Comparison of ENCODE assay signal across 23 cellular contexts in the genomic region with DNA sequence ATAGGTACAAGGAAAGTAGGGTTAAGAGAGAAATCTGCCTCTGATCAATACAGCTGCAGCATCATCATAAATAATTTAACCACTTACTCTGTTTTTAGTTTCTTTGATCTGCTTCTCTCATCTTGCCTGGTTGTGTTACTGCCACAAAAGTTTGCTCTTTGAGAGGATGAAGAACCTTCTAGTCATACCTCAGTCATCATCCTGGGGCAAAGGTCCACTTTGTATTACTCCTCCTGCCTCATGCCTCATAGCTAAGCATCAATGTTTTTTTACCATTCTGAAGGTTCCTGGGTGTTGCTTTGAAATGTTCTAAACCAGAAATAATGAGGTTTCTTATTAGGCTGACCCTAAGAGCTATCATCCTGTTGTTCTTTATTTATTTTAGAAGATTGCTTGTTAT. TPM values are rescaled to one million over a fixed set of nuclear protein-coding genes. Genes with fewer than 3 reads are reported as not detected.
DNase-seq lines count a peak whose midpoint lies in the region; ATAC-seq and TF ChIP-seq lines count a peak whose summit lies in the region.
"Had no signal": no experiment of that assay in that cellular context is flagged by ENCODE, and none has a peak within 500 bp of the region (broad histone marks: within the 10 kb centered on the region; RNA-seq: fewer than 3 reads in every experiment).

No MANE protein-coding gene starts in this region.

- no peak overlapping the region for H3K4me3 Mint-ChIP-seq in stimulated activated effector memory CD8-positive, alpha-beta T cell treated with anti-CD3 and anti-CD28 coated beads, Interleukin-12 subunit alpha, Interleukin-12 subunit beta, amount 100 ng/mL, for 72 hours
- H3K4me3 Mint-ChIP-seq in activated naive CD8-positive, alpha-beta T cell treated with anti-CD3 and anti-CD28 coated beads for 36 hours = no peak overlapping the region
- H3K4me3 Mint-ChIP-seq: CD4-positive, alpha-beta T cell; GM23338 had no signal

- H3K9me3 ChIP-seq in HCT116 (ENCODE audit: control insufficient read depth in 1 of 2, insufficient read depth in 1 of 2, low read depth in 1 of 2, low read length in 2 of 2) = no peaks in the 10 kb centered on the region
- H3K9me3 ChIP-seq: HAP-1, Peyer's patch, SK-N-SH had no signal

- H3K27me3 Mint-ChIP-seq in activated naive CD8-positive, alpha-beta T cell treated with anti-CD3 and anti-CD28 coated beads for 36 hours = peaks cover 50% of the 10 kb centered on the region

- peaks cover 9% of the 10 kb centered on the region for H3K4me1 Mint-ChIP-seq in stimulated activated effector memory CD8-positive, alpha-beta T cell treated with anti-CD3 and anti-CD28 coated beads, Interleukin-12 subunit alpha, Interleukin-12 subunit beta, amount 100 ng/mL, for 72 hours
- H3K4me1 Mint-ChIP-seq in activated naive CD8-positive, alpha-beta T cell treated with anti-CD3 and anti-CD28 coated beads for 36 hours = peaks cover 3% of the 10 kb centered on the region

- peaks cover 0 to 5% of the 10 kb centered on the region in 2 experiments; a peak in 2 of 4 replicates for H3K4me1 ChIP-seq in HCT116 (ENCODE audit: control insufficient read depth in 1 of 2, insufficient read depth in 2 of 2, low read length in 2 of 2)
- H3K4me1 ChIP-seq: BLaER1 treated with 17β-estradiol and CSF1 and Interleukin-3, amounts not matched to agents 10 nM and 100 nM; HAP-1 had no signal

- no peaks in the 10 kb centered on the region for H3K9me2 ChIP-seq in HCT116 (ENCODE audit: insufficient read depth)
- H3K9me2 ChIP-seq: SK-N-SH had no signal

- TF ChIP-seq RAD21 in HCT116 (IDR thresholded peaks at IDR 0.05; ENCODE audit: low read depth) = no peak

- H3K4me3 ChIP-seq in HCT116 (replicated peaks in 1 of 2; ENCODE audit: low read depth in 1 of 2, low read length in 2 of 2) = no peak overlapping the region
- no peak overlapping the region for H3K4me3 ChIP-seq in epithelial cell of esophagus (ENCODE audit: low read length)
- H3K4me3 ChIP-seq: BLaER1 treated with 17β-estradiol and CSF1 and Interleukin-3, amounts not matched to agents 10 nM and 100 nM; GM23338; HAP-1; Peyer's patch had no signal

- H2AFZ ChIP-seq in HCT116 (ENCODE audit: low read depth, low read length, poor library complexity, severe bottlenecking) = no peak overlapping the region
- H2AFZ ChIP-seq: GM23338 had no signal

- no peak for TF ChIP-seq POLR2A in HCT116 (IDR thresholded peaks at IDR 0.05; ENCODE audit: borderline replicate concordance, extremely low read depth, insufficient read depth, insufficient read length)

- DNase-seq in HCT116 (ENCODE audit: low read depth, low spot score) (no peak), RKO (ENCODE audit: low spot score) (peak; percentile 66), epithelial cell of esophagus (ENCODE audit: low read depth) (peak; percentile 11), mesenteric fat pad (ENCODE audit: low spot score) (no peak)
- DNase-seq in stimulated activated effector memory CD8-positive, alpha-beta T cell treated with anti-CD3 and anti-CD28 coated beads, Interleukin-12 subunit alpha, Interleukin-12 subunit beta, amount 100 ng/mL, for 72 hours (ENCODE audit: low spot score in 2 of 2) = no peak
- DNase-seq in activated naive CD8-positive, alpha-beta T cell treated with anti-CD3 and anti-CD28 coated beads for 36 hours = no peak
- DNase-seq: AML-193; CD4-positive, alpha-beta T cell; DMS53; KG1; MM.1S; NCI-H1048; NCI-H1417; NCI-H1694; NCI-H2029 treated with DMSO at 0.1 percent for 48 hours; NCI-H526 treated with DMSO at 0.1 percent for 48 hours; SK-N-SH; SW 1271 had no signal

- peaks cover 5% of the 10 kb centered on the region for H3K36me3 Mint-ChIP-seq in stimulated activated effector memory CD8-positive, alpha-beta T cell treated with anti-CD3 and anti-CD28 coated beads, Interleukin-12 subunit alpha, Interleukin-12 subunit beta, amount 100 ng/mL, for 72 hours
- no peaks in the 10 kb centered on the region for H3K36me3 Mint-ChIP-seq in activated naive CD8-positive, alpha-beta T cell treated with anti-CD3 and anti-CD28 coated beads for 36 hours

- no peak overlapping the region for H3K9ac ChIP-seq in HCT116 (ENCODE audit: low read length)
- H3K9ac ChIP-seq: BLaER1 treated with 17β-estradiol and CSF1 and Interleukin-3, amounts not matched to agents 10 nM and 100 nM; SK-N-SH had no signal

- POLR2A ChIA-PET in HCT116 (lab: Charles Lee) = no interaction called here

- no peak overlapping the region for H3K4me2 ChIP-seq in HCT116 (ENCODE audit: low read length)
- H3K4me2 ChIP-seq: BLaER1 treated with 17β-estradiol and CSF1 and Interleukin-3, amounts not matched to agents 10 nM and 100 nM; GM23338; SK-N-SH had no signal

- no peaks in the 10 kb centered on the region for H3K79me2 ChIP-seq in HCT116 (ENCODE audit: insufficient read depth, low read length)

- no peaks in the 10 kb centered on the region for H3K9me3 Mint-ChIP-seq in stimulated activated effector memory CD8-positive, alpha-beta T cell treated with anti-CD3 and anti-CD28 coated beads, Interleukin-12 subunit alpha, Interleukin-12 subunit beta, amount 100 ng/mL, for 72 hours
- peaks cover 2% of the 10 kb centered on the region for H3K9me3 Mint-ChIP-seq in activated naive CD8-positive, alpha-beta T cell treated with anti-CD3 and anti-CD28 coated beads for 36 hours
- H3K9me3 Mint-ChIP-seq: CD4-positive, alpha-beta T cell; GM23338 had no signal

- CTCF ChIA-PET in HCT116 (lab: Charles Lee) = no interaction called here

- no TSS peak for BruUV-seq in HCT116 (replicated peaks; lab: Mats Ljungman, UMichigan)

- no peaks in the 10 kb centered on the region for H4K20me1 ChIP-seq in HCT116 (ENCODE audit: insufficient read depth)
- H4K20me1 ChIP-seq: BLaER1 treated with 17β-estradiol and CSF1 and Interleukin-3, amounts not matched to agents 10 nM and 100 nM had no signal

- RAD21 ChIA-PET in HCT116 (lab: Charles Lee; ENCODE audit: low non-redundant PET in 1 of 2, low total read pairs in 2 of 2, uncharacterized antibody in 2 of 2, unreplicated experiment in 2 of 2) = no interaction called here

- intact Hi-C loops in HCT116 (cut with micrococcal nuclease) = no loop called here

- H3K27ac Mint-ChIP-seq in stimulated activated effector memory CD8-positive, alpha-beta T cell treated with anti-CD3 and anti-CD28 coated beads, Interleukin-12 subunit alpha, Interleukin-12 subunit beta, amount 100 ng/mL, for 72 hours = no peak overlapping the region
- H3K27ac Mint-ChIP-seq in activated naive CD8-positive, alpha-beta T cell treated with anti-CD3 and anti-CD28 coated beads for 36 hours = no peak overlapping the region
- H3K27ac Mint-ChIP-seq: CD4-positive, alpha-beta T cell; GM23338 had no signal

- no peaks in the 10 kb centered on the region for H3K27me3 ChIP-seq in HCT116 (ENCODE audit: insufficient read depth, low read length)

- no peak for TF ChIP-seq CTCF in HCT116 (IDR thresholded peaks at IDR 0.05 in 2 of 3, conservative IDR thresholded peaks at IDR 0.05 in 1 of 3; ENCODE audit: borderline replicate concordance in 1 of 3, insufficient read depth in 1 of 3, low read depth in 2 of 3, low read length in 2 of 3)
- no peak for TF ChIP-seq CTCF in epithelial cell of esophagus (IDR thresholded peaks at IDR 0.05; ENCODE audit: insufficient read depth, low read depth, low read length, missing control alignments)

- no peaks in the 10 kb centered on the region for H3K36me3 ChIP-seq in HCT116 (ENCODE audit: control insufficient read depth in 1 of 2, insufficient read depth in 2 of 2, low read length in 2 of 2)
- H3K36me3 ChIP-seq: BLaER1 treated with 17β-estradiol and CSF1 and Interleukin-3, amounts not matched to agents 10 nM and 100 nM; HAP-1; Peyer's patch had no signal

- no peak overlapping the region for H3K27ac ChIP-seq in HCT116 (ENCODE audit: low read depth, low read length)
- H3K27ac ChIP-seq: BLaER1 treated with 17β-estradiol and CSF1 and Interleukin-3, amounts not matched to agents 10 nM and 100 nM; Peyer's patch had no signal

- ATAC-seq in HCT116 (peak; percentile 36; the same call in 1 of the 2 replicates), HG03439 (IDR thresholded peaks at IDR 0.05; ENCODE audit: unreplicated experiment) (no peak)
- peak; percentile 63 for ATAC-seq in stimulated activated effector memory CD8-positive, alpha-beta T cell treated with anti-CD3 and anti-CD28 coated beads, Interleukin-12 subunit alpha, Interleukin-12 subunit beta, amount 100 ng/mL, for 72 hours
- ATAC-seq: GM23338 had no signal

TF ChIP-seq in HCT116, 20 proteins besides CTCF, POLR2A, EP300 and RAD21 (continues in another document):
- no peak for TF ChIP-seq ZNF274 (IDR thresholded peaks at IDR 0.05; ENCODE audit: low read depth, low read length)
- TF ChIP-seq, protein P1, sequence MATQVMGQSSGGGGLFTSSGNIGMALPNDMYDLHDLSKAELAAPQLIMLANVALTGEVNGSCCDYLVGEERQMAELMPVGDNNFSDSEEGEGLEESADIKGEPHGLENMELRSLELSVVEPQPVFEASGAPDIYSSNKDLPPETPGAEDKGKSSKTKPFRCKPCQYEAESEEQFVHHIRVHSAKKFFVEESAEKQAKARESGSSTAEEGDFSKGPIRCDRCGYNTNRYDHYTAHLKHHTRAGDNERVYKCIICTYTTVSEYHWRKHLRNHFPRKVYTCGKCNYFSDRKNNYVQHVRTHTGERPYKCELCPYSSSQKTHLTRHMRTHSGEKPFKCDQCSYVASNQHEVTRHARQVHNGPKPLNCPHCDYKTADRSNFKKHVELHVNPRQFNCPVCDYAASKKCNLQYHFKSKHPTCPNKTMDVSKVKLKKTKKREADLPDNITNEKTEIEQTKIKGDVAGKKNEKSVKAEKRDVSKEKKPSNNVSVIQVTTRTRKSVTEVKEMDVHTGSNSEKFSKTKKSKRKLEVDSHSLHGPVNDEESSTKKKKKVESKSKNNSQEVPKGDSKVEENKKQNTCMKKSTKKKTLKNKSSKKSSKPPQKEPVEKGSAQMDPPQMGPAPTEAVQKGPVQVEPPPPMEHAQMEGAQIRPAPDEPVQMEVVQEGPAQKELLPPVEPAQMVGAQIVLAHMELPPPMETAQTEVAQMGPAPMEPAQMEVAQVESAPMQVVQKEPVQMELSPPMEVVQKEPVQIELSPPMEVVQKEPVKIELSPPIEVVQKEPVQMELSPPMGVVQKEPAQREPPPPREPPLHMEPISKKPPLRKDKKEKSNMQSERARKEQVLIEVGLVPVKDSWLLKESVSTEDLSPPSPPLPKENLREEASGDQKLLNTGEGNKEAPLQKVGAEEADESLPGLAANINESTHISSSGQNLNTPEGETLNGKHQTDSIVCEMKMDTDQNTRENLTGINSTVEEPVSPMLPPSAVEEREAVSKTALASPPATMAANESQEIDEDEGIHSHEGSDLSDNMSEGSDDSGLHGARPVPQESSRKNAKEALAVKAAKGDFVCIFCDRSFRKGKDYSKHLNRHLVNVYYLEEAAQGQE (IDR thresholded peaks at IDR 0.05; ENCODE audit: low read depth) = no peak
- TF ChIP-seq EZH2phosphoT487 (IDR thresholded peaks at IDR 0.05; ENCODE audit: borderline replicate concordance) = no peak
- TF ChIP-seq CBX3 (IDR thresholded peaks at IDR 0.05; ENCODE audit: low read depth) = no peak
- no peak for TF ChIP-seq SRF (IDR thresholded peaks at IDR 0.05; ENCODE audit: low read depth)
- no peak for TF ChIP-seq SIN3A (IDR thresholded peaks at IDR 0.05; ENCODE audit: low read depth)
- TF ChIP-seq FOSL1 (IDR thresholded peaks at IDR 0.05; ENCODE audit: low read depth) = no peak

RNA-seq across cellular contexts. Expression of a gene that starts 17.1 kb away (rescaled TPM):
- total RNA-seq in HCT116 (2021; ENCODE audit: unreplicated experiment) (12.6 TPM), mesenteric fat pad (1.3 TPM)
- polyA plus RNA-seq in HCT116 (2012) = 4.5 and 6.4 TPM in 2 replicates
- under 1 TPM; 0.04 to 0.19 TPM for total RNA-seq in activated naive CD8-positive, alpha-beta T cell treated with anti-CD3 and anti-CD28 coated beads for 36 hours

Comparison
In these comparisons a context has a peak if more than half of its experiments do, and no peak if none do; other contexts are left out.
1. DNase-seq: peak in RKO (single experiment) and epithelial cell of esophagus (single experiment); none in HCT116 (single experiment), stimulated activated effector memory CD8-positive, alpha-beta T cell treated with anti-CD3 and anti-CD28 coated beads, Interleukin-12 subunit alpha, Interleukin-12 subunit beta, amount 100 ng/mL, for 72 hours (0 of 2), mesenteric fat pad (single experiment) and activated naive CD8-positive, alpha-beta T cell treated with anti-CD3 and anti-CD28 coated beads for 36 hours (single experiment).